In genomic region chr5:141855265-141856029, GRCh38 we compare ENCODE assay signal across 14 cellular contexts. TPM values are rescaled to one million over a fixed set of nuclear protein-coding genes. Genes with fewer than 3 reads are reported as not detected.
DNase-seq lines count a peak whose midpoint lies in the region; ATAC-seq and TF ChIP-seq lines count a peak whose summit lies in the region.
"Had no signal": no experiment of that assay in that cellular context is flagged by ENCODE, and none has a peak within 500 bp of the region (broad histone marks: within the 10 kb centered on the region; RNA-seq: fewer than 3 reads in every experiment).

No MANE protein-coding gene starts in this region.

- H3K36me3 Mint-ChIP-seq in WTC11: peaks cover 21% of the 10 kb centered on the region
- no peaks in the 10 kb centered on the region for H3K36me3 Mint-ChIP-seq in CD14-positive monocyte

- DNase-seq in NCI-H2227 (lab: John Stamatoyannopoulos, UW; ENCODE audit: unreplicated experiment) (peak; percentile 14), NCI-H2227 treated with DMSO at 0.1 percent for 48 hours (lab: John Stamatoyannopoulos, UW) (no peak), WTC11 (ENCODE audit: low spot score) (no peak), hepatic stellate cell (ENCODE audit: low spot score) (peak; percentile 70), upper lobe of left lung (no peak), CD14-positive monocyte (ENCODE audit: low spot score) (no peak), inferior parietal cortex (ENCODE audit: extremely low spot score) (no peak)
- DNase-seq: activated T-cell treated with anti-CD3 and anti-CD28 coated beads, Interleukin-2, amount 50 U/mL, for 1 hour; central memory CD4-positive, alpha-beta T cell; GOT3; mesenchymal stem cell; Peyer's patch had no signal

- peaks cover 13 to 39% (median 28%) of the 10 kb centered on the region in 4 donors for H3K4me1 ChIP-seq in upper lobe of left lung

- H3K27ac ChIP-seq in upper lobe of left lung: peak overlapping the region in 3 of 4 donors; percentile 48 to 69 (median 56)
- H3K27ac ChIP-seq: Peyer's patch, right lobe of liver had no signal

- no peak for TF ChIP-seq EP300 in upper lobe of left lung (IDR thresholded peaks at IDR 0.05)

- ATAC-seq in WTC11 (no peak), upper lobe of left lung (ENCODE audit: low FRiP score in 2 of 2) (peak in 1 of 2 donors; percentile 2), HG02870 (IDR thresholded peaks at IDR 0.05; ENCODE audit: unreplicated experiment) (no peak)

- CTCF ChIA-PET in WTC11 (lab: Charles Lee): interaction anchor here (0.8 to 8.0 kb wide), 5 partner anchors 10 to 237 kb away, joined by 3 to 97 read pairs (median 4); partner anchors contain the start of genes DIAPH1 and PCDH1

- H3K27me3 Mint-ChIP-seq in WTC11 (ENCODE audit: low read depth): no peaks in the 10 kb centered on the region
- peaks cover 15 to 36% (median 17%) of the 10 kb centered on the region in 3 donors for H3K27me3 Mint-ChIP-seq in CD14-positive monocyte (ENCODE audit: low read depth in 3 of 3)

- no peaks in the 10 kb centered on the region for H3K9me3 ChIP-seq in upper lobe of left lung
- H3K9me3 ChIP-seq: Peyer's patch, right lobe of liver had no signal

- H3K4me1 Mint-ChIP-seq in WTC11 (peaks cover 73% of the 10 kb centered on the region), CD14-positive monocyte (peaks cover 2% of the 10 kb centered on the region)

- H3K4me3 Mint-ChIP-seq in WTC11 (no peak overlapping the region), CD14-positive monocyte (no peak overlapping the region)

- peaks cover 0 to 34% (median 13%) of the 10 kb centered on the region in 4 donors for H3K36me3 ChIP-seq in upper lobe of left lung
- H3K36me3 ChIP-seq: right lobe of liver had no signal

- POLR2A ChIA-PET in WTC11 (lab: Charles Lee): interaction anchor here (0.6 to 2.6 kb wide), 4 partner anchors 9 to 31 kb away, joined by 3 to 8 read pairs (median 5); no protein-coding TSS in a partner anchor

- H3K4me3 ChIP-seq in upper lobe of left lung: no peak overlapping the region
- H3K4me3 ChIP-seq: Peyer's patch, right lobe of liver had no signal

- no peak for TF ChIP-seq POLR2A in upper lobe of left lung (IDR thresholded peaks at IDR 0.05)

- H3K27ac Mint-ChIP-seq in WTC11 (peak overlapping the region; percentile 91), CD14-positive monocyte (no peak overlapping the region)

- H3K9me3 Mint-ChIP-seq in WTC11: no peaks in the 10 kb centered on the region
- H3K9me3 Mint-ChIP-seq in CD14-positive monocyte: peaks cover 0 to 1% (median 0%) of the 10 kb centered on the region in 7 donors

- 36 to 57% methylated on average over 6 to 8 of the region's 8 CpGs for WGBS in upper lobe of left lung, 2 donors

- TF ChIP-seq CTCF in WTC11 (IDR thresholded peaks at IDR 0.05): no peak
- TF ChIP-seq CTCF in upper lobe of left lung (IDR thresholded peaks at IDR 0.05): no peak
- no peak for TF ChIP-seq CTCF in CD14-positive monocyte (IDR thresholded peaks at IDR 0.05)

- intact Hi-C loops in CD14-positive monocyte (cut with micrococcal nuclease): no loop called here

- no peaks in the 10 kb centered on the region for H3K27me3 ChIP-seq in upper lobe of left lung
- H3K27me3 ChIP-seq: Peyer's patch, right lobe of liver had no signal

TF ChIP-seq in WTC11, 78 proteins besides CTCF, POLR2A, EP300 and RAD21:
- TF ChIP-seq NR1H2 (CRISPR knock-in tag; IDR thresholded peaks at IDR 0.05): no peak
- no peak for TF ChIP-seq PRRX2 (CRISPR knock-in tag; IDR thresholded peaks at IDR 0.05)
- TF ChIP-seq ATF6 (CRISPR knock-in tag; IDR thresholded peaks at IDR 0.05): no peak
- TF ChIP-seq ATF3 (CRISPR knock-in tag; conservative IDR thresholded peaks at IDR 0.05): no peak
- TF ChIP-seq SP1 (CRISPR knock-in tag; conservative IDR thresholded peaks at IDR 0.05): no peak
- TF ChIP-seq, protein P1, sequence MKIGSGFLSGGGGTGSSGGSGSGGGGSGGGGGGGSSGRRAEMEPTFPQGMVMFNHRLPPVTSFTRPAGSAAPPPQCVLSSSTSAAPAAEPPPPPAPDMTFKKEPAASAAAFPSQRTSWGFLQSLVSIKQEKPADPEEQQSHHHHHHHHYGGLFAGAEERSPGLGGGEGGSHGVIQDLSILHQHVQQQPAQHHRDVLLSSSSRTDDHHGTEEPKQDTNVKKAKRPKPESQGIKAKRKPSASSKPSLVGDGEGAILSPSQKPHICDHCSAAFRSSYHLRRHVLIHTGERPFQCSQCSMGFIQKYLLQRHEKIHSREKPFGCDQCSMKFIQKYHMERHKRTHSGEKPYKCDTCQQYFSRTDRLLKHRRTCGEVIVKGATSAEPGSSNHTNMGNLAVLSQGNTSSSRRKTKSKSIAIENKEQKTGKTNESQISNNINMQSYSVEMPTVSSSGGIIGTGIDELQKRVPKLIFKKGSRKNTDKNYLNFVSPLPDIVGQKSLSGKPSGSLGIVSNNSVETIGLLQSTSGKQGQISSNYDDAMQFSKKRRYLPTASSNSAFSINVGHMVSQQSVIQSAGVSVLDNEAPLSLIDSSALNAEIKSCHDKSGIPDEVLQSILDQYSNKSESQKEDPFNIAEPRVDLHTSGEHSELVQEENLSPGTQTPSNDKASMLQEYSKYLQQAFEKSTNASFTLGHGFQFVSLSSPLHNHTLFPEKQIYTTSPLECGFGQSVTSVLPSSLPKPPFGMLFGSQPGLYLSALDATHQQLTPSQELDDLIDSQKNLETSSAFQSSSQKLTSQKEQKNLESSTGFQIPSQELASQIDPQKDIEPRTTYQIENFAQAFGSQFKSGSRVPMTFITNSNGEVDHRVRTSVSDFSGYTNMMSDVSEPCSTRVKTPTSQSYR (CRISPR knock-in tag; IDR thresholded peaks at IDR 0.05): no peak
- TF ChIP-seq ZNF138 (CRISPR knock-in tag; conservative IDR thresholded peaks at IDR 0.05): no peak
- TF ChIP-seq USF1 (CRISPR knock-in tag; IDR thresholded peaks at IDR 0.05): no peak

RNA-seq across cellular contexts. Expression of gene PCDH1, which starts 22.8 kb away (rescaled TPM):
- total RNA-seq in WTC11 (2021) (105 to 108 TPM (median 108 TPM) in 3 replicates), upper lobe of left lung (100 to 1,000 TPM in 1 of 6 donors, 10 to 100 TPM in 5; 41.3 to 133 (median 81.6) TPM)
- not detected for polyA plus RNA-seq in CD14-positive monocyte

Comparison
In these comparisons a context has a peak if more than half of its experiments do, and no peak if none do; other contexts are left out.
1. DNase-seq: peak in NCI-H2227 (single experiment) and hepatic stellate cell (single experiment); none in NCI-H2227 treated with DMSO at 0.1 percent for 48 hours (single experiment), WTC11 (single experiment), upper lobe of left lung (0 of 2), CD14-positive monocyte (single experiment) and inferior parietal cortex (single experiment).